ENCODE assay signal across 8 cellular contexts in the genomic region with DNA sequence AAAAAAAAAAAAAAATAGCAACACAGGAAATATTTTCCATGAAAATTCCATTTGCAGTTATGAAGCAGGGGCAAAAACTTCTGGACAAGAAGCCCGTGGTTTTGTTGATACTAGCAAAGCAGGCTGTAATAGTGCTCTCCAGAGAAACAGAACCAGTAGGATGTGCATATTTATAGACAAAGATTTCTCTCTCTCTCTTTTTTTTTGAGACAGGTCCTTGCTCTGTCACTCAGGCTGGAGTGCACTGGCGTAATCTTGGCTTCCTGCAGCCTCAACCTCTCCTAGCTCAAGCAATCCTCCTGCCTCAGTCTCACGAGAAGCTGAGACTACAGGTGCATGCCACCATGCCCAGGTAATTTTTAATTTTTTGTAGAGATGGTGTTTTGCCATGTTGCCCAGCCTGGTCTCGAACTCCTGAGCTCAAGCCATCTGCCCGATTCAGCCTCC.
DNase-seq lines count a peak whose midpoint lies in the region; ATAC-seq, FAIRE-seq and TF ChIP-seq lines count a peak whose summit lies in the region.

No MANE protein-coding gene starts in this region.

- RAD21 ChIA-PET in GM12878 (lab: Charles Lee; ENCODE audit: unreplicated experiment): interaction anchor here (0.8 to 6.2 kb wide), 20 partner anchors 11 to 197 kb away, joined by 3 to 135 read pairs (median 9); partner anchors contain the start of gene CHD2

- intact Hi-C loops in GM12878 (cut with micrococcal nuclease; ENCODE audit: unreplicated experiment): loop anchor here (1.0 kb wide), 2 partner anchors 24 to 67 kb away; partner anchors contain the start of gene CHD2

- H3K27ac ChIP-seq in GM12878 (ENCODE audit: control insufficient read depth, insufficient read depth) (peak overlapping the region; percentile 95), upper lobe of left lung (peak overlapping the region; percentile 85 to 93 (median 89))

- peaks cover 41% of the 10 kb centered on the region for H3K4me1 ChIP-seq in GM12878 (ENCODE audit: control insufficient read depth, insufficient read depth, low read length)
- peaks cover 35 to 50% (median 41%) of the 10 kb centered on the region in 4 donors for H3K4me1 ChIP-seq in upper lobe of left lung

- H3K36me3 ChIP-seq in GM12878 (ENCODE audit: control insufficient read depth in 2 of 2, insufficient read depth in 2 of 2, low read length in 1 of 2): no peaks in the 10 kb centered on the region
- H3K36me3 ChIP-seq in upper lobe of left lung: no peaks in the 10 kb centered on the region

- H3K4me2 ChIP-seq in GM12878 (ENCODE audit: control insufficient read depth, insufficient read depth): peak overlapping the region; percentile 94

- H3K27me3 Mint-ChIP-seq in activated naive CD4-positive, alpha-beta T cell treated with anti-CD3 and anti-CD28 coated beads, Interleukin-2, amount 10 ng/mL, durations not matched to agents 7 days and 5 days: no peaks in the 10 kb centered on the region

- H3K79me2 ChIP-seq in GM12878 (ENCODE audit: control insufficient read depth, insufficient read depth, low read length): peaks cover 3% of the 10 kb centered on the region

- TF ChIP-seq CTCF in GM12878 (IDR thresholded peaks at IDR 0.05 in 2 of 3, conservative IDR thresholded peaks at IDR 0.05 in 1 of 3; ENCODE audit: control insufficient read depth in 2 of 3, extremely low read depth in 1 of 3, insufficient read depth in 1 of 3, low read depth in 3 of 3, low read length in 3 of 3): no peak
- no peak for TF ChIP-seq CTCF in upper lobe of left lung (IDR thresholded peaks at IDR 0.05)

- H3K9ac ChIP-seq in GM12878 (ENCODE audit: control insufficient read depth, insufficient read depth, low read length): peak overlapping the region; percentile 77

- CTCF ChIA-PET in activated naive CD4-positive, alpha-beta T cell treated with anti-CD3 and anti-CD28 coated beads, Interleukin-2, amount 10 ng/mL, durations not matched to agents 7 days and 5 days (lab: Charles Lee): interaction anchor here (0.7 to 3.1 kb wide), 11 partner anchors 13 to 85 kb away, joined by 3 to 22 read pairs (median 7); partner anchors contain the start of gene CHD2
- CTCF ChIA-PET in GM12878 (lab: Yijun Ruan, JAX): interaction anchor here (1.0 to 4.6 kb wide), 12 partner anchors 11 to 84 kb away, joined by 3 to 54 read pairs (median 11); partner anchors contain the start of gene CHD2

- H3K36me3 Mint-ChIP-seq in activated naive CD4-positive, alpha-beta T cell treated with anti-CD3 and anti-CD28 coated beads, Interleukin-2, amount 10 ng/mL, durations not matched to agents 7 days and 5 days: peaks cover 2% of the 10 kb centered on the region

- H3K27ac Mint-ChIP-seq in activated naive CD4-positive, alpha-beta T cell treated with anti-CD3 and anti-CD28 coated beads, Interleukin-2, amount 10 ng/mL, durations not matched to agents 7 days and 5 days: peak overlapping the region; percentile 98

- TF ChIP-seq EP300 in GM12878 (IDR thresholded peaks at IDR 0.05; ENCODE audit: borderline replicate concordance in 1 of 2, control insufficient read depth in 1 of 2, low read depth in 2 of 2, low read length in 2 of 2): no peak
- no peak for TF ChIP-seq EP300 in upper lobe of left lung (IDR thresholded peaks at IDR 0.05)

- no peak for FAIRE-seq in GM12878 (lab: Jason Lieb, UNC)

- DNase-seq in activated naive CD4-positive, alpha-beta T cell treated with anti-CD3 and anti-CD28 coated beads, Interleukin-2, amount 10 ng/mL, durations not matched to agents 7 days and 5 days: peak; percentile 50
- no peak for DNase-seq in activated naive CD4-positive, alpha-beta T cell (lab: John Stamatoyannopoulos, UW)
- DNase-seq in GM12878 (ENCODE audit: low read depth, low spot score) (no peak), midbrain (lab: John Stamatoyannopoulos, UW) (peak; percentile 15), upper lobe of left lung (peak in 1 of 2 donors; percentile 58), T-helper 9 cell (no peak), NCI-H1417 treated with DMSO at 0.1 percent for 48 hours (lab: John Stamatoyannopoulos, UW) (no peak)

- TF ChIP-seq POLR2A in GM12878 (IDR thresholded peaks at IDR 0.05; ENCODE audit: low read depth, low read length) (no peak), upper lobe of left lung (IDR thresholded peaks at IDR 0.05) (no peak)

- no peaks in the 10 kb centered on the region for H3K9me3 Mint-ChIP-seq in activated naive CD4-positive, alpha-beta T cell treated with anti-CD3 and anti-CD28 coated beads, Interleukin-2, amount 10 ng/mL, durations not matched to agents 7 days and 5 days

- H4K20me1 ChIP-seq in GM12878 (ENCODE audit: control insufficient read depth, insufficient read depth): no peaks in the 10 kb centered on the region

- BruUV-seq in GM12878 (replicated peaks; lab: Mats Ljungman, UMichigan): no TSS peak

- H3K27me3 ChIP-seq in GM12878 (replicated peaks in 1 of 2; ENCODE audit: control insufficient read depth in 2 of 2, insufficient read depth in 2 of 2, low read length in 1 of 2): no peaks in the 10 kb centered on the region
- H3K27me3 ChIP-seq in upper lobe of left lung: no peaks in the 10 kb centered on the region

- H3K4me3 Mint-ChIP-seq in activated naive CD4-positive, alpha-beta T cell treated with anti-CD3 and anti-CD28 coated beads, Interleukin-2, amount 10 ng/mL, durations not matched to agents 7 days and 5 days: peak overlapping the region; percentile 65

- SMC1A ChIA-PET in GM12878 (lab: Charles Lee; ENCODE audit: uncharacterized antibody, unreplicated experiment): interaction anchor here (0.6 to 6.8 kb wide), 19 partner anchors 9 to 95 kb away, joined by 3 to 122 read pairs (median 17); partner anchors contain the start of gene CHD2

- no peaks in the 10 kb centered on the region for H3K9me3 ChIP-seq in GM12878 (replicated peaks; ENCODE audit: control insufficient read depth, insufficient read depth, low read length)
- no peaks in the 10 kb centered on the region for H3K9me3 ChIP-seq in upper lobe of left lung

- TF ChIP-seq RAD21 in GM12878 (IDR thresholded peaks at IDR 0.05; ENCODE audit: insufficient read depth, low read depth, low read length): no peak

- POLR2A ChIA-PET in GM12878 (lab: Charles Lee): interaction anchor here (0.7 to 6.6 kb wide), 15 partner anchors 11 to 1444 kb away, joined by 3 to 134 read pairs (median 12); partner anchors contain the start of gene CHD2

- H2AFZ ChIP-seq in GM12878 (ENCODE audit: control insufficient read depth, low read depth, low read length): peak overlapping the region; percentile 22; the same call in 1 of the 2 replicates

- ATAC-seq in GM12878 (0 out of 3 replicates have a peak, but pooled peaks have one; percentile 2), upper lobe of left lung (ENCODE audit: low FRiP score in 2 of 2) (peak in 1 of 2 donors; percentile 28), GM21825 (IDR thresholded peaks at IDR 0.05; ENCODE audit: unreplicated experiment) (no peak)

- H3K4me1 Mint-ChIP-seq in activated naive CD4-positive, alpha-beta T cell treated with anti-CD3 and anti-CD28 coated beads, Interleukin-2, amount 10 ng/mL, durations not matched to agents 7 days and 5 days: peaks cover 61% of the 10 kb centered on the region

- in situ Hi-C loops in GM12878 (cut with MboI): no loop called here

- WGBS in GM12878 (ENCODE audit: insufficient coverage, insufficient replicate concordance, low lambda C conversion rate, missing lambda C conversion rate): 34% methylated on average over 5 of the region's 5 CpGs
- 52 to 58% methylated on average over 5 of the region's 5 CpGs for WGBS in upper lobe of left lung, 2 donors

- H3K4me3 ChIP-seq in GM12878 (peak overlapping the region; percentile 40; the same call in 1 of the 2 replicates), upper lobe of left lung (peak overlapping the region in 1 of 4 donors; percentile 30)

TF ChIP-seq in GM12878, 131 proteins besides CTCF, POLR2A, EP300 and RAD21 (continues in another document):
- peak; percentile 59; the same call in 1 of the 2 replicates for TF ChIP-seq EED (IDR thresholded peaks at IDR 0.05; ENCODE audit: low read depth)
- no peak for TF ChIP-seq BHLHE40 (IDR thresholded peaks at IDR 0.05; ENCODE audit: borderline replicate concordance in 1 of 2, low read depth in 2 of 2, low read length in 1 of 2)
- no peak for TF ChIP-seq BRCA1 (IDR thresholded peaks at IDR 0.05; ENCODE audit: low read depth, low read length)
- no peak for TF ChIP-seq SIX5 (IDR thresholded peaks at IDR 0.05; ENCODE audit: low read depth, low read length, severe bottlenecking)
- TF ChIP-seq ZBED1 (IDR thresholded peaks at IDR 0.05; ENCODE audit: borderline replicate concordance): no peak
- TF ChIP-seq, protein P1, sequence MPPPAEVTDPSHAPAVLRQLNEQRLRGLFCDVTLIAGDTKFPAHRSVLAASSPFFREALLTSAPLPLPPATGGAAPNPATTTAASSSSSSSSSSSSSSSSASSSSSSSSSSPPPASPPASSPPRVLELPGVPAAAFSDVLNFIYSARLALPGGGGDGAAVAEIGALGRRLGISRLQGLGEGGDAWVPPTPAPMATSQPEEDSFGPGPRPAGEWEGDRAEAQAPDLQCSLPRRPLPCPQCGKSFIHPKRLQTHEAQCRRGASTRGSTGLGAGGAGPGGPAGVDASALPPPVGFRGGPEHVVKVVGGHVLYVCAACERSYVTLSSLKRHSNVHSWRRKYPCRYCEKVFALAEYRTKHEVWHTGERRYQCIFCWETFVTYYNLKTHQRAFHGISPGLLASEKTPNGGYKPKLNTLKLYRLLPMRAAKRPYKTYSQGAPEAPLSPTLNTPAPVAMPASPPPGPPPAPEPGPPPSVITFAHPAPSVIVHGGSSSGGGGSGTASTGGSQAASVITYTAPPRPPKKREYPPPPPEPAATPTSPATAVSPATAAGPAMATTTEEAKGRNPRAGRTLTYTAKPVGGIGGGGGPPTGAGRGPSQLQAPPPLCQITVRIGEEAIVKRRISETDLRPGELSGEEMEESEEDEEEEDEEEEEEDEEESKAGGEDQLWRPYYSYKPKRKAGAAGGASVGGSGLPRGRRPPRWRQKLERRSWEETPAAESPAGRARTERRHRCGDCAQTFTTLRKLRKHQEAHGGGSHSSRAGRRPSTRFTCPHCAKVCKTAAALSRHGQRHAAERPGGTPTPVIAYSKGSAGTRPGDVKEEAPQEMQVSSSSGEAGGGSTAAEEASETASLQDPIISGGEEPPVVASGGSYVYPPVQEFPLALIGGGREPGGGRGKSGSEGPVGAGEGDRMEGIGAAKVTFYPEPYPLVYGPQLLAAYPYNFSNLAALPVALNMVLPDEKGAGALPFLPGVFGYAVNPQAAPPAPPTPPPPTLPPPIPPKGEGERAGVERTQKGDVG (CRISPR knock-in tag; IDR thresholded peaks at IDR 0.05): no peak
- no peak for TF ChIP-seq TARDBP (IDR thresholded peaks at IDR 0.05; ENCODE audit: borderline replicate concordance)
- no peak for TF ChIP-seq NBN (IDR thresholded peaks at IDR 0.05)
- peak in 1 of 2 experiments; percentile 37; a peak in 1 of 4 replicates for TF ChIP-seq IKZF2 (IDR thresholded peaks at IDR 0.05)
- TF ChIP-seq MTA3 (IDR thresholded peaks at IDR 0.05; ENCODE audit: borderline replicate concordance, low read length): no peak
- TF ChIP-seq ETV6 (conservative IDR thresholded peaks at IDR 0.05 in 1 of 2, IDR thresholded peaks at IDR 0.05 in 1 of 2; ENCODE audit: borderline replicate concordance in 1 of 2, low read depth in 1 of 2): no peak
- no peak for TF ChIP-seq SMARCA5 (IDR thresholded peaks at IDR 0.05)

Comparison
In these comparisons a context has a peak if more than half of its experiments do, and no peak if none do; other contexts are left out.
1. DNase-seq: peak in activated naive CD4-positive, alpha-beta T cell treated with anti-CD3 and anti-CD28 coated beads, Interleukin-2, amount 10 ng/mL, durations not matched to agents 7 days and 5 days (single experiment) and midbrain (single experiment); none in activated naive CD4-positive, alpha-beta T cell (0 of 4), GM12878 (single experiment), T-helper 9 cell (single experiment) and NCI-H1417 treated with DMSO at 0.1 percent for 48 hours (single experiment).